In the genomic region with DNA sequence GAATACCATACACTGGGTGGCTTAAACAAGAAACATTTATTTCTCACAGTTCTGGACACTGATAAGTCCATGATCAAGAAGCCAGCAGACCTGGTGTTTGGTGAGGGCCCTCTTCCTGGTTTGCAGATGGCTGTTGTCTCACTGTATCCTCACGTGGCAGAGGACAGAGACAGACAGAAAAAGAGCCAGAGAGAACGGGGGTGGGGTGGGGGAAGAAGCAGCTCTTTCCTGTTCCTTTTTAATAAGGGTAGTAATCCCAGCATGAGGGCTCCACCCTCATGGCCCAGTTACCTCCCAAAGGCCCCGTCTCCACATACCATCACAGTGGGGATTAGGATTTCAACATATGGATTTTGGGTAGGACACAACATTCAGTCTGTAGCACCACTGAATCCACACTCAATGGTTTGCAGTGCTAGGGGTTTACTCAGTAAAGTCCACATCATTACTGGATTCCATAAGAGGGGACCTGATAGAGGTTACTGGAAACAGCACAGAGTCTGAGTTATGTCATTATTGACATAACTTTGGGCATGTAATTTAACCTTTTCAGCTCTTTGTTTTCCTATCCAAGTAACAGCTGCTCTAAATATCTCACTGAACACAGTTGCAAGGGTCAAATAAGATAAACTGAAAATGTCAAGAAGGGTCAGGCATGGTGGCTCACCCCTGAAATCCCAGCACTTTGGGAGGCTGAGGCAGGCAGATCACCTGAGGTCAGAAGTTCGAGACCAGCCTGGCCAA, we compare ENCODE assay signal across 1 cellular context.
TF ChIP-seq lines count a peak whose summit lies in the region.

No MANE protein-coding gene starts in this region.

TF ChIP-seq in HepG2, 621 proteins besides CTCF, POLR2A, EP300 and RAD21 (continued from another document and continues in another):
- TF ChIP-seq, protein P1, sequence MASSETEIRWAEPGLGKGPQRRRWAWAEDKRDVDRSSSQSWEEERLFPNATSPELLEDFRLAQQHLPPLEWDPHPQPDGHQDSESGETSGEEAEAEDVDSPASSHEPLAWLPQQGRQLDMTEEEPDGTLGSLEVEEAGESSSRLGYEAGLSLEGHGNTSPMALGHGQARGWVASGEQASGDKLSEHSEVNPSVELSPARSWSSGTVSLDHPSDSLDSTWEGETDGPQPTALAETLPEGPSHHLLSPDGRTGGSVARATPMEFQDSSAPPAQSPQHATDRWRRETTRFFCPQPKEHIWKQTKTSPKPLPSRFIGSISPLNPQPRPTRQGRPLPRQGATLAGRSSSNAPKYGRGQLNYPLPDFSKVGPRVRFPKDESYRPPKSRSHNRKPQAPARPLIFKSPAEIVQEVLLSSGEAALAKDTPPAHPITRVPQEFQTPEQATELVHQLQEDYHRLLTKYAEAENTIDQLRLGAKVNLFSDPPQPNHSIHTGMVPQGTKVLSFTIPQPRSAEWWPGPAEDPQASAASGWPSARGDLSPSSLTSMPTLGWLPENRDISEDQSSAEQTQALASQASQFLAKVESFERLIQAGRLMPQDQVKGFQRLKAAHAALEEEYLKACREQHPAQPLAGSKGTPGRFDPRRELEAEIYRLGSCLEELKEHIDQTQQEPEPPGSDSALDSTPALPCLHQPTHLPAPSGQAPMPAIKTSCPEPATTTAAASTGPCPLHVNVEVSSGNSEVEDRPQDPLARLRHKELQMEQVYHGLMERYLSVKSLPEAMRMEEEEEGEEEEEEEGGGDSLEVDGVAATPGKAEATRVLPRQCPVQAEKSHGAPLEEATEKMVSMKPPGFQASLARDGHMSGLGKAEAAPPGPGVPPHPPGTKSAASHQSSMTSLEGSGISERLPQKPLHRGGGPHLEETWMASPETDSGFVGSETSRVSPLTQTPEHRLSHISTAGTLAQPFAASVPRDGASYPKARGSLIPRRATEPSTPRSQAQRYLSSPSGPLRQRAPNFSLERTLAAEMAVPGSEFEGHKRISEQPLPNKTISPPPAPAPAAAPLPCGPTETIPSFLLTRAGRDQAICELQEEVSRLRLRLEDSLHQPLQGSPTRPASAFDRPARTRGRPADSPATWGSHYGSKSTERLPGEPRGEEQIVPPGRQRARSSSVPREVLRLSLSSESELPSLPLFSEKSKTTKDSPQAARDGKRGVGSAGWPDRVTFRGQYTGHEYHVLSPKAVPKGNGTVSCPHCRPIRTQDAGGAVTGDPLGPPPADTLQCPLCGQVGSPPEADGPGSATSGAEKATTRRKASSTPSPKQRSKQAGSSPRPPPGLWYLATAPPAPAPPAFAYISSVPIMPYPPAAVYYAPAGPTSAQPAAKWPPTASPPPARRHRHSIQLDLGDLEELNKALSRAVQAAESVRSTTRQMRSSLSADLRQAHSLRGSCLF (CRISPR knock-in tag; IDR thresholded peaks at IDR 0.05; ENCODE audit: borderline replicate concordance) = no peak
- TF ChIP-seq ETV5 (CRISPR knock-in tag; IDR thresholded peaks at IDR 0.05; ENCODE audit: borderline replicate concordance) (no peak), ZNF263 (CRISPR knock-in tag; IDR thresholded peaks at IDR 0.05) (no peak), KMT2A (CRISPR knock-in tag; IDR thresholded peaks at IDR 0.05) (no peak), ZNF878 (CRISPR knock-in tag; IDR thresholded peaks at IDR 0.05) (peak; percentile 70; the same call in 1 of the 2 replicates), ZNF20 (CRISPR knock-in tag; IDR thresholded peaks at IDR 0.05) (no peak), ZFP36 (IDR thresholded peaks at IDR 0.05; ENCODE audit: borderline replicate concordance, low read depth, low read length, partially characterized antibody) (no peak), KMT2B (CRISPR knock-in tag; IDR thresholded peaks at IDR 0.05) (peak; percentile 71), ZNF446 (CRISPR knock-in tag; IDR thresholded peaks at IDR 0.05) (no peak), ZNF605 (CRISPR knock-in tag; IDR thresholded peaks at IDR 0.05) (no peak), GTF3A (CRISPR knock-in tag; conservative IDR thresholded peaks at IDR 0.05) (no peak), ZNF468 (CRISPR knock-in tag; IDR thresholded peaks at IDR 0.05) (no peak), ZNF138 (CRISPR knock-in tag; IDR thresholded peaks at IDR 0.05; ENCODE audit: low read depth) (no peak), ZNF703 (CRISPR knock-in tag; IDR thresholded peaks at IDR 0.05; ENCODE audit: borderline replicate concordance) (no peak), NR1H2 (CRISPR knock-in tag; IDR thresholded peaks at IDR 0.05; ENCODE audit: borderline replicate concordance, low read depth) (no peak), GATAD1 (CRISPR knock-in tag; IDR thresholded peaks at IDR 0.05) (peak; percentile 68), ZNF589 (CRISPR knock-in tag; conservative IDR thresholded peaks at IDR 0.05) (no peak), RBM39 (IDR thresholded peaks at IDR 0.05; ENCODE audit: low read depth, low read length, poor library complexity, severe bottlenecking) (no peak), ETV6 (CRISPR knock-in tag; conservative IDR thresholded peaks at IDR 0.05) (no peak), NFKBIZ (CRISPR knock-in tag; IDR thresholded peaks at IDR 0.05) (peak; percentile 76; the same call in 1 of the 2 replicates), ZNF839 (CRISPR knock-in tag; IDR thresholded peaks at IDR 0.05; ENCODE audit: borderline replicate concordance) (no peak), SALL1 (CRISPR knock-in tag; IDR thresholded peaks at IDR 0.05) (peak; percentile 57)
- TF ChIP-seq, protein P2, sequence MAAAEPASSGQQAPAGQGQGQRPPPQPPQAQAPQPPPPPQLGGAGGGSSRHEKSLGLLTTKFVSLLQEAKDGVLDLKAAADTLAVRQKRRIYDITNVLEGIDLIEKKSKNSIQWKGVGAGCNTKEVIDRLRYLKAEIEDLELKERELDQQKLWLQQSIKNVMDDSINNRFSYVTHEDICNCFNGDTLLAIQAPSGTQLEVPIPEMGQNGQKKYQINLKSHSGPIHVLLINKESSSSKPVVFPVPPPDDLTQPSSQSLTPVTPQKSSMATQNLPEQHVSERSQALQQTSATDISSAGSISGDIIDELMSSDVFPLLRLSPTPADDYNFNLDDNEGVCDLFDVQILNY (CRISPR knock-in tag; conservative IDR thresholded peaks at IDR 0.05) = no peak
- TF ChIP-seq, protein P3, sequence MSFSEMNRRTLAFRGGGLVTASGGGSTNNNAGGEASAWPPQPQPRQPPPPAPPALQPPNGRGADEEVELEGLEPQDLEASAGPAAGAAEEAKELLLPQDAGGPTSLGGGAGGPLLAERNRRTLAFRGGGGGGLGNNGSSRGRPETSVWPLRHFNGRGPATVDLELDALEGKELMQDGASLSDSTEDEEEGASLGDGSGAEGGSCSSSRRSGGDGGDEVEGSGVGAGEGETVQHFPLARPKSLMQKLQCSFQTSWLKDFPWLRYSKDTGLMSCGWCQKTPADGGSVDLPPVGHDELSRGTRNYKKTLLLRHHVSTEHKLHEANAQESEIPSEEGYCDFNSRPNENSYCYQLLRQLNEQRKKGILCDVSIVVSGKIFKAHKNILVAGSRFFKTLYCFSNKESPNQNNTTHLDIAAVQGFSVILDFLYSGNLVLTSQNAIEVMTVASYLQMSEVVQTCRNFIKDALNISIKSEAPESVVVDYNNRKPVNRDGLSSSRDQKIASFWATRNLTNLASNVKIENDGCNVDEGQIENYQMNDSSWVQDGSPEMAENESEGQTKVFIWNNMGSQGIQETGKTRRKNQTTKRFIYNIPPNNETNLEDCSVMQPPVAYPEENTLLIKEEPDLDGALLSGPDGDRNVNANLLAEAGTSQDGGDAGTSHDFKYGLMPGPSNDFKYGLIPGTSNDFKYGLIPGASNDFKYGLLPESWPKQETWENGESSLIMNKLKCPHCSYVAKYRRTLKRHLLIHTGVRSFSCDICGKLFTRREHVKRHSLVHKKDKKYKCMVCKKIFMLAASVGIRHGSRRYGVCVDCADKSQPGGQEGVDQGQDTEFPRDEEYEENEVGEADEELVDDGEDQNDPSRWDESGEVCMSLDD (CRISPR knock-in tag; IDR thresholded peaks at IDR 0.05; ENCODE audit: borderline replicate concordance) = peak; percentile 14; the same call in 1 of the 2 replicates
- TF ChIP-seq, protein P4, sequence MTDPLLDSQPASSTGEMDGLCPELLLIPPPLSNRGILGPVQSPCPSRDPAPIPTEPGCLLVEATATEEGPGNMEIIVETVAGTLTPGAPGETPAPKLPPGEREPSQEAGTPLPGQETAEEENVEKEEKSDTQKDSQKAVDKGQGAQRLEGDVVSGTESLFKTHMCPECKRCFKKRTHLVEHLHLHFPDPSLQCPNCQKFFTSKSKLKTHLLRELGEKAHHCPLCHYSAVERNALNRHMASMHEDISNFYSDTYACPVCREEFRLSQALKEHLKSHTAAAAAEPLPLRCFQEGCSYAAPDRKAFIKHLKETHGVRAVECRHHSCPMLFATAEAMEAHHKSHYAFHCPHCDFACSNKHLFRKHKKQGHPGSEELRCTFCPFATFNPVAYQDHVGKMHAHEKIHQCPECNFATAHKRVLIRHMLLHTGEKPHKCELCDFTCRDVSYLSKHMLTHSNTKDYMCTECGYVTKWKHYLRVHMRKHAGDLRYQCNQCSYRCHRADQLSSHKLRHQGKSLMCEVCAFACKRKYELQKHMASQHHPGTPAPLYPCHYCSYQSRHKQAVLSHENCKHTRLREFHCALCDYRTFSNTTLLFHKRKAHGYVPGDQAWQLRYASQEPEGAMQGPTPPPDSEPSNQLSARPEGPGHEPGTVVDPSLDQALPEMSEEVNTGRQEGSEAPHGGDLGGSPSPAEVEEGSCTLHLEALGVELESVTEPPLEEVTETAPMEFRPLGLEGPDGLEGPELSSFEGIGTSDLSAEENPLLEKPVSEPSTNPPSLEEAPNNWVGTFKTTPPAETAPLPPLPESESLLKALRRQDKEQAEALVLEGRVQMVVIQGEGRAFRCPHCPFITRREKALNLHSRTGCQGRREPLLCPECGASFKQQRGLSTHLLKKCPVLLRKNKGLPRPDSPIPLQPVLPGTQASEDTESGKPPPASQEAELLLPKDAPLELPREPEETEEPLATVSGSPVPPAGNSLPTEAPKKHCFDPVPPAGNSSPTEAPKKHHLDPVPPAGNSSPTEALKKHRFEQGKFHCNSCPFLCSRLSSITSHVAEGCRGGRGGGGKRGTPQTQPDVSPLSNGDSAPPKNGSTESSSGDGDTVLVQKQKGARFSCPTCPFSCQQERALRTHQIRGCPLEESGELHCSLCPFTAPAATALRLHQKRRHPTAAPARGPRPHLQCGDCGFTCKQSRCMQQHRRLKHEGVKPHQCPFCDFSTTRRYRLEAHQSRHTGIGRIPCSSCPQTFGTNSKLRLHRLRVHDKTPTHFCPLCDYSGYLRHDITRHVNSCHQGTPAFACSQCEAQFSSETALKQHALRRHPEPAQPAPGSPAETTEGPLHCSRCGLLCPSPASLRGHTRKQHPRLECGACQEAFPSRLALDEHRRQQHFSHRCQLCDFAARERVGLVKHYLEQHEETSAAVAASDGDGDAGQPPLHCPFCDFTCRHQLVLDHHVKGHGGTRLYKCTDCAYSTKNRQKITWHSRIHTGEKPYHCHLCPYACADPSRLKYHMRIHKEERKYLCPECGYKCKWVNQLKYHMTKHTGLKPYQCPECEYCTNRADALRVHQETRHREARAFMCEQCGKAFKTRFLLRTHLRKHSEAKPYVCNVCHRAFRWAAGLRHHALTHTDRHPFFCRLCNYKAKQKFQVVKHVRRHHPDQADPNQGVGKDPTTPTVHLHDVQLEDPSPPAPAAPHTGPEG (CRISPR knock-in tag; IDR thresholded peaks at IDR 0.05) = 0 out of 2 replicates have a peak, but pooled peaks have one; percentile 54
- TF ChIP-seq, protein P5, sequence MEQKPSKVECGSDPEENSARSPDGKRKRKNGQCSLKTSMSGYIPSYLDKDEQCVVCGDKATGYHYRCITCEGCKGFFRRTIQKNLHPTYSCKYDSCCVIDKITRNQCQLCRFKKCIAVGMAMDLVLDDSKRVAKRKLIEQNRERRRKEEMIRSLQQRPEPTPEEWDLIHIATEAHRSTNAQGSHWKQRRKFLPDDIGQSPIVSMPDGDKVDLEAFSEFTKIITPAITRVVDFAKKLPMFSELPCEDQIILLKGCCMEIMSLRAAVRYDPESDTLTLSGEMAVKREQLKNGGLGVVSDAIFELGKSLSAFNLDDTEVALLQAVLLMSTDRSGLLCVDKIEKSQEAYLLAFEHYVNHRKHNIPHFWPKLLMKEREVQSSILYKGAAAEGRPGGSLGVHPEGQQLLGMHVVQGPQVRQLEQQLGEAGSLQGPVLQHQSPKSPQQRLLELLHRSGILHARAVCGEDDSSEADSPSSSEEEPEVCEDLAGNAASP (CRISPR knock-in tag; IDR thresholded peaks at IDR 0.05; ENCODE audit: borderline replicate concordance) = peak; percentile 94
- TF ChIP-seq, protein P6, sequence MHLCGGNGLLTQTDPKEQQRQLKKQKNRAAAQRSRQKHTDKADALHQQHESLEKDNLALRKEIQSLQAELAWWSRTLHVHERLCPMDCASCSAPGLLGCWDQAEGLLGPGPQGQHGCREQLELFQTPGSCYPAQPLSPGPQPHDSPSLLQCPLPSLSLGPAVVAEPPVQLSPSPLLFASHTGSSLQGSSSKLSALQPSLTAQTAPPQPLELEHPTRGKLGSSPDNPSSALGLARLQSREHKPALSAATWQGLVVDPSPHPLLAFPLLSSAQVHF (CRISPR knock-in tag; IDR thresholded peaks at IDR 0.05) = no peak
- TF ChIP-seq, protein P7, sequence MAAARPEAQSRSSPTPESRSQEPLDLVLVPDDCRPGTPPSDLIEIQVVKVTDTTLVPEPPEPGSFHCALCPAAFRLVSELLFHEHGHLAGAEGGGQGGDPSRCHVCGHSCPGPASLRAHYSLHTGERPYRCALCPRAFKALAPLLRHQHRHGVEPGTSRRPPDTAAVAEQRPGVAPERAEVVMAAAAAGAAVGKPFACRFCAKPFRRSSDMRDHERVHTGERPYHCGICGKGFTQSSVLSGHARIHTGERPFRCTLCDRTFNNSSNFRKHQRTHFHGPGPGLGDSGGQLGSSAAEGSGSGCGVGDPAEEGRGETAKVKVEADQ (CRISPR knock-in tag; IDR thresholded peaks at IDR 0.05; ENCODE audit: borderline replicate concordance) = no peak
- TF ChIP-seq, protein P8, sequence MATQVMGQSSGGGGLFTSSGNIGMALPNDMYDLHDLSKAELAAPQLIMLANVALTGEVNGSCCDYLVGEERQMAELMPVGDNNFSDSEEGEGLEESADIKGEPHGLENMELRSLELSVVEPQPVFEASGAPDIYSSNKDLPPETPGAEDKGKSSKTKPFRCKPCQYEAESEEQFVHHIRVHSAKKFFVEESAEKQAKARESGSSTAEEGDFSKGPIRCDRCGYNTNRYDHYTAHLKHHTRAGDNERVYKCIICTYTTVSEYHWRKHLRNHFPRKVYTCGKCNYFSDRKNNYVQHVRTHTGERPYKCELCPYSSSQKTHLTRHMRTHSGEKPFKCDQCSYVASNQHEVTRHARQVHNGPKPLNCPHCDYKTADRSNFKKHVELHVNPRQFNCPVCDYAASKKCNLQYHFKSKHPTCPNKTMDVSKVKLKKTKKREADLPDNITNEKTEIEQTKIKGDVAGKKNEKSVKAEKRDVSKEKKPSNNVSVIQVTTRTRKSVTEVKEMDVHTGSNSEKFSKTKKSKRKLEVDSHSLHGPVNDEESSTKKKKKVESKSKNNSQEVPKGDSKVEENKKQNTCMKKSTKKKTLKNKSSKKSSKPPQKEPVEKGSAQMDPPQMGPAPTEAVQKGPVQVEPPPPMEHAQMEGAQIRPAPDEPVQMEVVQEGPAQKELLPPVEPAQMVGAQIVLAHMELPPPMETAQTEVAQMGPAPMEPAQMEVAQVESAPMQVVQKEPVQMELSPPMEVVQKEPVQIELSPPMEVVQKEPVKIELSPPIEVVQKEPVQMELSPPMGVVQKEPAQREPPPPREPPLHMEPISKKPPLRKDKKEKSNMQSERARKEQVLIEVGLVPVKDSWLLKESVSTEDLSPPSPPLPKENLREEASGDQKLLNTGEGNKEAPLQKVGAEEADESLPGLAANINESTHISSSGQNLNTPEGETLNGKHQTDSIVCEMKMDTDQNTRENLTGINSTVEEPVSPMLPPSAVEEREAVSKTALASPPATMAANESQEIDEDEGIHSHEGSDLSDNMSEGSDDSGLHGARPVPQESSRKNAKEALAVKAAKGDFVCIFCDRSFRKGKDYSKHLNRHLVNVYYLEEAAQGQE (IDR thresholded peaks at IDR 0.05; ENCODE audit: borderline replicate concordance in 1 of 2, low read depth in 1 of 2, low read length in 2 of 2) = no peak
